Comparison of ENCODE assay signal across 23 cellular contexts in genomic region chr1:188281927-188282326, GRCh38.
DNase-seq lines count a peak whose midpoint lies in the region; ATAC-seq and TF ChIP-seq lines count a peak whose summit lies in the region.
"Had no signal": no experiment of that assay in that cellular context is flagged by ENCODE, and none has a peak within 500 bp of the region (broad histone marks: within the 10 kb centered on the region; RNA-seq: fewer than 3 reads in every experiment).

No MANE protein-coding gene starts in this region.

- in situ Hi-C loops in astrocyte of the spinal cord (cut with HindIII; ENCODE audit: low sequenced_read_pairs), result no loop called here

- no peaks in the 10 kb centered on the region for H3K9me2 ChIP-seq in SK-N-SH

- peak overlapping the region; percentile 18 to 65; a peak in 2 of 4 replicates for H3K27ac ChIP-seq in SK-N-SH (ENCODE audit: low read depth in 2 of 2, low read length in 1 of 2)
- H3K27ac ChIP-seq: BLaER1, RWPE1 had no signal

- no peak for DNase-seq in SK-N-SH
- peak; percentile 20 for DNase-seq in astrocyte of the spinal cord (ENCODE audit: low read depth, low spot score)
- DNase-seq in fibroblast of the aortic adventitia (ENCODE audit: low read depth), result peak; percentile 2
- DNase-seq in pons (ENCODE audit: low spot score), result no peak
- no peak for DNase-seq in central memory CD4-positive, alpha-beta T cell
- no peak for DNase-seq in MG63
- DNase-seq: CD4-positive, CD25-positive, alpha-beta regulatory T cell; GOT3; KG1; MM.1S; NCI-H1048; NCI-H1417 treated with DMSO at 0.1 percent for 48 hours; NCI-H187; NCI-H2081 treated with DMSO at 0.1 percent for 48 hours; NCI-H2171; NCI-H226; NCI-H510A; NCI-H69; SHP77 had no signal

- H2AFZ ChIP-seq in SK-N-SH (ENCODE audit: low read depth), result no peak overlapping the region

- H3K79me2 ChIP-seq in SK-N-SH (ENCODE audit: insufficient read depth), result no peaks in the 10 kb centered on the region

- no peaks in the 10 kb centered on the region; a peak in 1 of 4 replicates for H3K4me1 ChIP-seq in SK-N-SH (ENCODE audit: control insufficient read depth in 1 of 2, insufficient read depth in 2 of 2, low read depth in 1 of 2, low read length in 1 of 2)

- peak in 1 of 2 experiments; percentile 55; a peak in 1 of 4 replicates for TF ChIP-seq EP300 in SK-N-SH (IDR thresholded peaks at IDR 0.05; ENCODE audit: borderline replicate concordance in 1 of 2, low read depth in 1 of 2, low read length in 1 of 2)

- TF ChIP-seq CTCF in SK-N-SH (IDR thresholded peaks at IDR 0.05) (no peak), astrocyte of the spinal cord (IDR thresholded peaks at IDR 0.05; ENCODE audit: low read depth, low read length) (no peak), fibroblast of the aortic adventitia (IDR thresholded peaks at IDR 0.05; ENCODE audit: insufficient read depth, low read length) (no peak)

- no peaks in the 10 kb centered on the region for H4K20me1 ChIP-seq in SK-N-SH (ENCODE audit: insufficient read depth)
- H4K20me1 ChIP-seq: BLaER1 had no signal

- H3K27me3 ChIP-seq in SK-N-SH (ENCODE audit: insufficient read depth) (no peaks in the 10 kb centered on the region), MG63 (no peaks in the 10 kb centered on the region)
- H3K27me3 ChIP-seq: BLaER1 had no signal

- H3F3A ChIP-seq in SK-N-SH (replicated peaks; ENCODE audit: insufficient read depth), result no peaks in the 10 kb centered on the region

- no peaks in the 10 kb centered on the region for H3K9me3 ChIP-seq in SK-N-SH
- no peaks in the 10 kb centered on the region for H3K9me3 ChIP-seq in MG63
- H3K9me3 ChIP-seq: BLaER1, HAP-1 had no signal

- WGBS in SK-N-SH (ENCODE audit: low lambda C conversion rate), result 25% methylated on average over 3 of the region's 3 CpGs

- no peak overlapping the region for H3K4me2 ChIP-seq in SK-N-SH
- H3K4me2 ChIP-seq: BLaER1 had no signal

- TF ChIP-seq RAD21 in SK-N-SH (IDR thresholded peaks at IDR 0.05; ENCODE audit: low read length), result no peak

- H3K36me3 ChIP-seq in SK-N-SH (replicated peaks in 1 of 2; ENCODE audit: control insufficient read depth in 1 of 2, insufficient read depth in 2 of 2, low read length in 1 of 2) (no peaks in the 10 kb centered on the region), MG63 (no peaks in the 10 kb centered on the region)
- H3K36me3 ChIP-seq: BLaER1, HAP-1 had no signal

- ATAC-seq in GM18520 (IDR thresholded peaks at IDR 0.05; ENCODE audit: unreplicated experiment), result no peak

- CTCF ChIA-PET in SK-N-SH (lab: Yijun Ruan, JAX), result no interaction called here

- POLR2A ChIA-PET in SK-N-SH (lab: Yijun Ruan, JAX), result no interaction called here

- H3K4me3 ChIP-seq in SK-N-SH (ENCODE audit: low read depth in 2 of 2, low read length in 1 of 2) (no peak overlapping the region), astrocyte of the spinal cord (ENCODE audit: low read depth, low read length) (no peak overlapping the region), fibroblast of the aortic adventitia (ENCODE audit: low read depth, low read length) (no peak overlapping the region), MG63 (no peak overlapping the region)
- H3K4me3 ChIP-seq: BLaER1, HAP-1 had no signal

- no peak overlapping the region for H3K9ac ChIP-seq in SK-N-SH
- H3K9ac ChIP-seq: BLaER1 had no signal

TF ChIP-seq in SK-N-SH, 30 proteins besides CTCF, POLR2A, EP300 and RAD21 (continues in another document):
- TF ChIP-seq ZBTB33 (IDR thresholded peaks at IDR 0.05; ENCODE audit: borderline replicate concordance, low read depth) (no peak), RFX5 (IDR thresholded peaks at IDR 0.05; ENCODE audit: low read length) (no peak), RCOR1 (IDR thresholded peaks at IDR 0.05; ENCODE audit: low read length) (no peak), SMC3 (IDR thresholded peaks at IDR 0.05; ENCODE audit: low read depth, low read length) (no peak), NRF1 (IDR thresholded peaks at IDR 0.05; ENCODE audit: low read depth, low read length) (no peak), POLR2AphosphoS5 (IDR thresholded peaks at IDR 0.05; ENCODE audit: low read depth, low read length) (peak; percentile 32; the same call in 1 of the 2 replicates), FOSL2 (IDR thresholded peaks at IDR 0.05; ENCODE audit: borderline replicate concordance, low read depth) (peak; percentile 52; the same call in 1 of the 2 replicates), TCF12 (IDR thresholded peaks at IDR 0.05) (peak; percentile 95), JUND (IDR thresholded peaks at IDR 0.05) (peak; percentile 53), CHD2 (IDR thresholded peaks at IDR 0.05; ENCODE audit: low read length, partially characterized antibody) (no peak), FOXJ3 (CRISPR knock-in tag; IDR thresholded peaks at IDR 0.05) (no peak), GABPA (IDR thresholded peaks at IDR 0.05; ENCODE audit: low read depth) (no peak), EZH2phosphoT487 (IDR thresholded peaks at IDR 0.05; ENCODE audit: borderline replicate concordance, low read depth) (no peak), TAF1 (IDR thresholded peaks at IDR 0.05; ENCODE audit: borderline replicate concordance, low read depth, low read length) (no peak), MEF2A (IDR thresholded peaks at IDR 0.05; ENCODE audit: borderline replicate concordance, low read depth) (no peak), USF1 (IDR thresholded peaks at IDR 0.05; ENCODE audit: borderline replicate concordance, low read depth) (no peak), SIN3A (IDR thresholded peaks at IDR 0.05; ENCODE audit: borderline replicate concordance, low read depth, low read length) (no peak), IRF3 (IDR thresholded peaks at IDR 0.05; ENCODE audit: low read depth, low read length) (no peak), TEAD4 (IDR thresholded peaks at IDR 0.05; ENCODE audit: borderline replicate concordance, insufficient read depth) (peak; percentile 38; the same call in 1 of the 2 replicates), REST (IDR thresholded peaks at IDR 0.05; ENCODE audit: low read depth, low read length) (no peak), RXRA (IDR thresholded peaks at IDR 0.05; ENCODE audit: borderline replicate concordance, low read depth) (no peak)

Comparison
In these comparisons a context has a peak if more than half of its experiments do, and no peak if none do; other contexts are left out.
1. DNase-seq: peak in astrocyte of the spinal cord (single experiment) and fibroblast of the aortic adventitia (single experiment); none in SK-N-SH (single experiment), pons (single experiment), central memory CD4-positive, alpha-beta T cell (single experiment) and MG63 (single experiment).